In genomic region chrX:2401590-2402360, GRCh38 we compare ENCODE assay signal across 10 cellular contexts.
DNase-seq lines count a peak whose midpoint lies in the region; ATAC-seq and TF ChIP-seq lines count a peak whose summit lies in the region.
"Had no signal": no experiment of that assay in that cellular context is flagged by ENCODE, and none has a peak within 500 bp of the region (broad histone marks: within the 10 kb centered on the region; RNA-seq: fewer than 3 reads in every experiment).

No MANE protein-coding gene starts in this region.

- H3K4me1 ChIP-seq in mesodermal cell (ENCODE audit: control insufficient read depth, insufficient read depth, low read length, poor library complexity, severe bottlenecking), result peaks cover 10% of the 10 kb centered on the region
- H3K4me1 ChIP-seq: spleen had no signal

- H3K36me3 ChIP-seq in mesodermal cell (ENCODE audit: control insufficient read depth, insufficient read depth, low read length), result peaks cover 17% of the 10 kb centered on the region

- TF ChIP-seq CTCF in epithelial cell of proximal tubule (conservative IDR thresholded peaks at IDR 0.05; ENCODE audit: low read depth, low read length), result no peak
- TF ChIP-seq CTCF in type B pancreatic cell (conservative IDR thresholded peaks at IDR 0.05), result no peak

- H3K4me1 Mint-ChIP-seq in type B pancreatic cell (ENCODE audit: unreplicated experiment), result peaks cover 26% of the 10 kb centered on the region

- H3K27me3 Mint-ChIP-seq in type B pancreatic cell, result no peaks in the 10 kb centered on the region

- peak overlapping the region; percentile 30 for H3K27ac ChIP-seq in mesodermal cell (ENCODE audit: low read depth, low read length, severe bottlenecking)
- H3K27ac ChIP-seq: spleen had no signal

- H3K4me3 ChIP-seq in epithelial cell of proximal tubule (ENCODE audit: low read depth, low read length), result peak overlapping the region; percentile 15
- no peak overlapping the region for H3K4me3 ChIP-seq in mesodermal cell (ENCODE audit: extremely low read depth, insufficient read depth, low read length, poor library complexity, severe bottlenecking)
- H3K4me3 ChIP-seq: spleen had no signal

- peak overlapping the region; percentile 85 for H3K27ac Mint-ChIP-seq in type B pancreatic cell

- no peaks in the 10 kb centered on the region for H3K9me3 Mint-ChIP-seq in type B pancreatic cell

- peaks cover 10% of the 10 kb centered on the region for H3K36me3 Mint-ChIP-seq in type B pancreatic cell

- peak overlapping the region; percentile 79 for H3K4me3 Mint-ChIP-seq in type B pancreatic cell

- WGBS in mesodermal cell (ENCODE audit: insufficient coverage in 2 of 2), 2 experiments, result 62 to 72% methylated on average over 17 to 20 of the region's 21 CpGs

- DNase-seq in RPMI7951 (ENCODE audit: low read depth) (peak; percentile 6), epithelial cell of proximal tubule (ENCODE audit: low read depth) (peak; percentile 84), type B pancreatic cell (ENCODE audit: extremely low spot score, unreplicated experiment) (no peak), NCI-H82 (lab: John Stamatoyannopoulos, UW) (no peak)
- DNase-seq in activated CD4-positive, alpha-beta T cell treated with anti-CD3 and anti-CD28 coated beads for 1 hour, result no peak
- DNase-seq: NCI-H146, spleen had no signal

- ATAC-seq in HG03025 (IDR thresholded peaks at IDR 0.05; ENCODE audit: low FRiP score, unreplicated experiment) (no peak), GM18909 (IDR thresholded peaks at IDR 0.05; ENCODE audit: poor library complexity, unreplicated experiment) (no peak)

- H3K9me3 ChIP-seq in mesodermal cell (ENCODE audit: control insufficient read depth, low read length), result no peaks in the 10 kb centered on the region

Comparison
In these comparisons a context has a peak if more than half of its experiments do, and no peak if none do; other contexts are left out.
1. DNase-seq: peak in RPMI7951 (single experiment) and epithelial cell of proximal tubule (single experiment); none in type B pancreatic cell (single experiment), activated CD4-positive, alpha-beta T cell treated with anti-CD3 and anti-CD28 coated beads for 1 hour (single experiment) and NCI-H82 (single experiment).